In genomic region chr16:3023415-3023668, GRCh38 we compare ENCODE assay signal across 8 cellular contexts. TPM values are rescaled to one million over a fixed set of nuclear protein-coding genes. Genes with fewer than 3 reads are reported as not detected.
A peak's percentile ranks its signal among the peaks of the same experiment; 100 is the strongest.
DNase-seq lines count a peak whose midpoint lies in the region; ATAC-seq, FAIRE-seq and TF ChIP-seq lines count a peak whose summit lies in the region.

No MANE protein-coding gene starts in this region.

- H3K9me3 Mint-ChIP-seq in naive thymus-derived CD4-positive, alpha-beta T cell, result no peaks in the 10 kb centered on the region

- 4% methylated on average over 6 of the region's 6 CpGs; no CpG with 5 or more reads in 1 of the 2 experiments for WGBS in H1 (ENCODE audit: extremely low coverage in 1 of 2, insufficient coverage in 1 of 2, insufficient read length in 1 of 2, insufficient replicate concordance in 2 of 2, low coverage in 1 of 2, low lambda C conversion rate in 2 of 2, missing lambda C conversion rate in 1 of 2), 2 experiments

- H2AK5ac ChIP-seq in H1 (ENCODE audit: low read depth, low read length), result 0 out of 2 replicates have a peak overlapping the region, but pooled peaks have one; percentile 10

- in situ Hi-C loops in ACHN (cut with HindIII; ENCODE audit: low pct_ligation_motif_present, low pct_unique_long_range_greater_than_20kb, low sequenced_read_pairs), result no loop called here

- TF ChIP-seq CTCF in H1 (IDR thresholded peaks at IDR 0.05; ENCODE audit: control extremely low read depth in 1 of 3, insufficient read depth in 1 of 3, low read depth in 1 of 3, low read length in 3 of 3), result no peak

- H3K27ac ChIP-seq in H1 (ENCODE audit: low read depth, low read length), result peak overlapping the region; percentile 94
- H3K27ac ChIP-seq in naive thymus-derived CD4-positive, alpha-beta T cell (ENCODE audit: low read depth, low read length), result peak overlapping the region; percentile 98

- peak overlapping the region; percentile 94; the same call in 1 of the 2 replicates for H4K8ac ChIP-seq in H1 (ENCODE audit: extremely low read depth, insufficient read depth, low read length)

- no peaks in the 10 kb centered on the region for H3K79me1 ChIP-seq in H1 (ENCODE audit: low read depth, low read length)

- H2AFZ ChIP-seq in H1 (ENCODE audit: low read length), result no peak overlapping the region

- peak overlapping the region; percentile 96; the same call in 1 of the 2 replicates for H2BK12ac ChIP-seq in H1 (ENCODE audit: low read depth, low read length)

- H3K4me2 ChIP-seq in H1 (ENCODE audit: insufficient read depth in 1 of 2, low read depth in 2 of 2, low read length in 2 of 2), result peak overlapping the region; percentile 83 to 88

- H4K91ac ChIP-seq in H1 (replicated peaks; ENCODE audit: insufficient read length, low read length), result peak overlapping the region; percentile 12

- H3K27me3 ChIP-seq in H1 (replicated peaks in 1 of 4; ENCODE audit: control insufficient read depth in 3 of 4, extremely low read depth in 1 of 4, insufficient read depth in 3 of 4, low read length in 3 of 4), result no peaks in the 10 kb centered on the region
- no peaks in the 10 kb centered on the region for H3K27me3 ChIP-seq in naive thymus-derived CD4-positive, alpha-beta T cell (ENCODE audit: control insufficient read depth in 2 of 2, insufficient read depth in 2 of 2, low read length in 2 of 2)

- H3K9me3 ChIP-seq in H1 (ENCODE audit: insufficient read depth in 2 of 2, low read depth in 1 of 2, low read length in 1 of 2), result no peaks in the 10 kb centered on the region
- no peaks in the 10 kb centered on the region for H3K9me3 ChIP-seq in naive thymus-derived CD4-positive, alpha-beta T cell (ENCODE audit: control insufficient read depth in 2 of 3, low read length in 3 of 3)

- no peak overlapping the region for H2BK20ac ChIP-seq in H1 (ENCODE audit: low read length)

- no peak overlapping the region for H3K23ac ChIP-seq in H1 (ENCODE audit: insufficient read length)

- peak overlapping the region; percentile 39 to 97 (median 94) for H3K4me3 ChIP-seq in H1 (ENCODE audit: extremely low read depth in 1 of 4, insufficient read depth in 2 of 4, low read depth in 3 of 4, low read length in 4 of 4)
- peak overlapping the region; percentile 87 for H3K4me3 ChIP-seq in naive thymus-derived CD4-positive, alpha-beta T cell (ENCODE audit: low read length)

- no peak overlapping the region for H3K14ac ChIP-seq in H1 (ENCODE audit: insufficient read length)

- peaks cover 0 to 4% of the 10 kb centered on the region in 2 experiments; a peak in 1 of 4 replicates for H3K79me2 ChIP-seq in H1 (ENCODE audit: control insufficient read depth in 1 of 2, insufficient read depth in 2 of 2, low read length in 2 of 2)

- TF ChIP-seq POLR2A in H1 (IDR thresholded peaks at IDR 0.05; ENCODE audit: control extremely low read depth in 1 of 2, low read depth in 2 of 2, low read length in 2 of 2), result peak in 1 of 2 experiments; percentile 32; a peak in 1 of 3 replicates

- H3K4me1 ChIP-seq in H1 (replicated peaks in 1 of 4; ENCODE audit: control insufficient read depth in 3 of 4, insufficient read depth in 4 of 4, low read length in 3 of 4), result peaks cover 0 to 23% (median 21%) of the 10 kb centered on the region in 4 experiments; a peak in 6 of 7 replicates
- H3K4me1 ChIP-seq in naive thymus-derived CD4-positive, alpha-beta T cell (ENCODE audit: control insufficient read depth in 2 of 2, insufficient read depth in 2 of 2, low read length in 2 of 2), result peaks cover 36 to 45% of the 10 kb centered on the region in 2 donors

- H3K27me3 Mint-ChIP-seq in naive thymus-derived CD4-positive, alpha-beta T cell, result peaks cover 0 to 7% (median 0%) of the 10 kb centered on the region in 5 donors

- peak; percentile 92 for DNase-seq in ACHN
- DNase-seq in H4 (ENCODE audit: low spot score), result peak; percentile 89
- DNase-seq in SW 1271 (lab: John Stamatoyannopoulos, UW), result peak; percentile 76 to 84
- DNase-seq in H1 (ENCODE audit: low read depth in 1 of 2, low spot score in 2 of 2), result no peak
- DNase-seq in naive thymus-derived CD4-positive, alpha-beta T cell, result peak in 1 of 9 donors; percentile 22
- no peak for DNase-seq in NCI-H748 treated with DMSO at 0.1 percent for 48 hours (lab: John Stamatoyannopoulos, UW)
- DNase-seq in stimulated activated CD4-positive, alpha-beta T cell treated with anti-CD3 and anti-CD28 coated beads, Interleukin-4, amount 100 ng/mL, for 1 hour, result no peak

- H3K4me3 Mint-ChIP-seq in naive thymus-derived CD4-positive, alpha-beta T cell, result peak overlapping the region; percentile 78 to 98 (median 92)

- TF ChIP-seq EP300 in H1 (IDR thresholded peaks at IDR 0.05; ENCODE audit: borderline replicate concordance in 1 of 2, low read depth in 2 of 2, low read length in 2 of 2), result no peak

- H3K4me1 Mint-ChIP-seq in naive thymus-derived CD4-positive, alpha-beta T cell, result peaks cover 12 to 62% (median 47%) of the 10 kb centered on the region in 7 donors

- peak overlapping the region; percentile 93; the same call in 1 of the 2 replicates for H3K18ac ChIP-seq in H1 (ENCODE audit: extremely low read depth, low read length)

- H4K5ac ChIP-seq in H1 (ENCODE audit: insufficient read length, low read depth, low read length), result peak overlapping the region; percentile 7

- no peak for TF ChIP-seq RAD21 in H1 (IDR thresholded peaks at IDR 0.05 in 1 of 2, conservative IDR thresholded peaks at IDR 0.05 in 1 of 2; ENCODE audit: low read depth in 2 of 2, low read length in 2 of 2)

- H3K36me3 ChIP-seq in H1 (ENCODE audit: control insufficient read depth in 2 of 4, insufficient read depth in 4 of 4, low read length in 3 of 4), result peaks cover 0 to 19% (median 11%) of the 10 kb centered on the region in 4 experiments; a peak in 7 of 8 replicates
- H3K36me3 ChIP-seq in naive thymus-derived CD4-positive, alpha-beta T cell (ENCODE audit: control insufficient read depth in 2 of 3, insufficient read depth in 3 of 3, low read length in 3 of 3), result peaks cover 0 to 20% (median 0%) of the 10 kb centered on the region in 3 experiments

- CTCF ChIA-PET in H1 (lab: Charles Lee; ENCODE audit: partially characterized antibody), result interaction anchor here (1.2 to 23.8 kb wide), 7 partner anchors 8 to 75 kb away, joined by 3 to 639 read pairs (median 6); partner anchors contain the start of genes CLDN9 and ZSCAN10
- CTCF ChIA-PET in naive thymus-derived CD4-positive, alpha-beta T cell (lab: Charles Lee), result interaction anchor here (1.0 to 3.3 kb wide), 3 partner anchors 8 to 112 kb away, joined by 3 to 11 read pairs (median 5); partner anchors contain the start of gene ZNF213

- intact Hi-C loops in naive thymus-derived CD4-positive, alpha-beta T cell (cut with micrococcal nuclease), result loop anchor here (2.0 to 10.0 kb wide), 7 partner anchors 111 to 1229 kb away; partner anchors contain the start of genes CEMP1 (in 1 of the 2), CLUAP1 (in 1 of the 2), FLYWCH1 (in 1 of the 2) and FLYWCH2 (in 1 of the 2)

- H3K36me3 Mint-ChIP-seq in naive thymus-derived CD4-positive, alpha-beta T cell, result peaks cover 0 to 14% (median 3%) of the 10 kb centered on the region in 5 donors

- no peak for ATAC-seq in naive thymus-derived CD4-positive, alpha-beta T cell
- ATAC-seq in HG02884 (IDR thresholded peaks at IDR 0.05; ENCODE audit: unreplicated experiment), result no peak

- peak overlapping the region; percentile 61; the same call in 1 of the 2 replicates for H2BK15ac ChIP-seq in H1 (ENCODE audit: low read length)

- H3K56ac ChIP-seq in H1 (replicated peaks; ENCODE audit: insufficient read length, low read depth, low read length), result no peak overlapping the region

- no peak for FAIRE-seq in H1 (lab: Jason Lieb, UNC)

- POLR2A ChIA-PET in H1 (lab: Charles Lee; ENCODE audit: partially characterized antibody), result interaction anchor here (0.8 to 35.7 kb wide), 12 partner anchors 6 to 105 kb away, joined by 3 to 1808 read pairs (median 53); partner anchors contain the start of genes BICDL2, CLDN6, CLDN9 and HCFC1R1
- POLR2A ChIA-PET in naive thymus-derived CD4-positive, alpha-beta T cell (lab: Charles Lee), result interaction anchor here (0.6 to 2.9 kb wide), 8 partner anchors 9 to 112 kb away, joined by 3 to 11 read pairs (median 4); partner anchors contain the start of genes CLDN9 and ZNF213

- no peak overlapping the region for H3K4ac ChIP-seq in H1 (replicated peaks; ENCODE audit: insufficient read length, low read depth, low read length)

- no peak overlapping the region for H2BK120ac ChIP-seq in H1 (replicated peaks; ENCODE audit: low read depth, low read length)

- peak overlapping the region; percentile 46 to 89 (median 70); a peak in 6 of 7 replicates for H3K9ac ChIP-seq in H1 (replicated peaks in 1 of 4; ENCODE audit: extremely low read depth in 1 of 4, low read depth in 3 of 4, low read length in 3 of 4)

- peak overlapping the region; percentile 84 to 99 (median 94) for H3K27ac Mint-ChIP-seq in naive thymus-derived CD4-positive, alpha-beta T cell

- H3K23me2 ChIP-seq in H1 (ENCODE audit: low read depth, low read length), result peaks cover 19% of the 10 kb centered on the region; the same call in 1 of the 2 replicates

- H4K20me1 ChIP-seq in H1 (replicated peaks in 1 of 2; ENCODE audit: control insufficient read depth in 1 of 2, insufficient read depth in 2 of 2, low read length in 2 of 2), result peaks cover 5 to 23% of the 10 kb centered on the region in 2 experiments

- H2BK5ac ChIP-seq in H1 (ENCODE audit: low read depth, low read length), result peak overlapping the region; percentile 97

RNA-seq across cellular contexts. Expression of gene HCFC1R1, which starts 0.4 kb away (rescaled TPM):
- 64.6 and 93.1 TPM in 2 replicates for total RNA-seq in H4 (2014; rRNA removed; shearing (Covaris generic))
- total RNA-seq in H1 (2021; fragmentation: NEBNext Ultra II Directional; extraction: Animal tissue kit (Norgen Biotek cat#: 25700)), result 66.2 and 72.7 TPM in 2 replicates
- 138 and 195 TPM in 2 replicates for polyA plus RNA-seq in H1 (2011; rRNA removed)
- 98.0 TPM for polyA plus RNA-seq in H1 (2011; cell fraction: cytosol; rRNA removed)
- 119 TPM for polyA plus RNA-seq in H1 (2011; cell fraction: nucleus; rRNA removed)
- polyA plus RNA-seq in H1 (2012, experiment 1 of 2), result 100 to 142 TPM (median 123 TPM) in 4 replicates
- polyA plus RNA-seq in H1 (2012, experiment 2 of 2), result 151 TPM
- polyA plus RNA-seq in H1 (2013, experiment 1 of 2), result 119 TPM
- polyA plus RNA-seq in H1 (2013, experiment 2 of 2), result 124 TPM
- polyA minus RNA-seq in H1 (2011; rRNA and poly(A)+ RNA removed), result 16.3 and 19.5 TPM in 2 replicates
- polyA minus RNA-seq in H1 (2011; cell fraction: cytosol; rRNA and poly(A)+ RNA removed), result 37.1 TPM
- 29.6 TPM for polyA minus RNA-seq in H1 (2011; cell fraction: nucleus; rRNA and poly(A)+ RNA removed)
- 10 to 100 TPM; 11.5 to 29.6 (median 14.9) TPM for total RNA-seq in naive thymus-derived CD4-positive, alpha-beta T cell
- polyA plus RNA-seq in naive thymus-derived CD4-positive, alpha-beta T cell, result 10 to 100 TPM; 12.0 to 24.6 TPM

RNA-seq across cellular contexts. Expression of gene THOC6, which starts 0.5 kb away (rescaled TPM):
- 43.5 and 48.2 TPM in 2 replicates for total RNA-seq in H4 (2014; rRNA removed; shearing (Covaris generic))
- 78.5 and 82.9 TPM in 2 replicates for total RNA-seq in H1 (2021; fragmentation: NEBNext Ultra II Directional; extraction: Animal tissue kit (Norgen Biotek cat#: 25700))
- polyA plus RNA-seq in H1 (2011; rRNA removed), result 111 and 137 TPM in 2 replicates
- 105 TPM for polyA plus RNA-seq in H1 (2011; cell fraction: cytosol; rRNA removed)
- 118 TPM for polyA plus RNA-seq in H1 (2011; cell fraction: nucleus; rRNA removed)
- polyA plus RNA-seq in H1 (2012, experiment 1 of 2), result 65.6 to 98.4 TPM (median 93.0 TPM) in 4 replicates
- polyA plus RNA-seq in H1 (2012, experiment 2 of 2), result 114 TPM
- 36.7 TPM for polyA plus RNA-seq in H1 (2013, experiment 1 of 2)
- polyA plus RNA-seq in H1 (2013, experiment 2 of 2), result 34.1 TPM
- 48.6 and 73.0 TPM in 2 replicates for polyA minus RNA-seq in H1 (2011; rRNA and poly(A)+ RNA removed)
- polyA minus RNA-seq in H1 (2011; cell fraction: cytosol; rRNA and poly(A)+ RNA removed), result 59.2 TPM
- polyA minus RNA-seq in H1 (2011; cell fraction: nucleus; rRNA and poly(A)+ RNA removed), result 37.9 TPM
- total RNA-seq in naive thymus-derived CD4-positive, alpha-beta T cell, result 10 to 100 TPM; 25.3 to 55.5 (median 26.0) TPM
- polyA plus RNA-seq in naive thymus-derived CD4-positive, alpha-beta T cell, result 10 to 100 TPM; 46.3 to 60.6 TPM

RNA-seq across cellular contexts. Expression of gene TNFRSF12A, which starts 3.2 kb away (rescaled TPM):
- 312 and 417 TPM in 2 replicates for total RNA-seq in H4 (2014; rRNA removed; shearing (Covaris generic))
- 77.0 and 81.0 TPM in 2 replicates for total RNA-seq in H1 (2021; fragmentation: NEBNext Ultra II Directional; extraction: Animal tissue kit (Norgen Biotek cat#: 25700))
- polyA plus RNA-seq in H1 (2011; rRNA removed), result 82.5 and 121 TPM in 2 replicates
- 88.3 TPM for polyA plus RNA-seq in H1 (2011; cell fraction: cytosol; rRNA removed)
- polyA plus RNA-seq in H1 (2011; cell fraction: nucleus; rRNA removed), result 120 TPM
- polyA plus RNA-seq in H1 (2012, experiment 1 of 2), result 45.8 to 72.6 TPM (median 63.2 TPM) in 4 replicates
- polyA plus RNA-seq in H1 (2012, experiment 2 of 2), result 45.0 TPM
- polyA plus RNA-seq in H1 (2013, experiment 1 of 2), result 89.9 TPM
- polyA plus RNA-seq in H1 (2013, experiment 2 of 2), result 111 TPM
- polyA minus RNA-seq in H1 (2011; rRNA and poly(A)+ RNA removed), result 16.6 and 17.1 TPM in 2 replicates
- polyA minus RNA-seq in H1 (2011; cell fraction: cytosol; rRNA and poly(A)+ RNA removed), result 52.9 TPM
- polyA minus RNA-seq in H1 (2011; cell fraction: nucleus; rRNA and poly(A)+ RNA removed), result 42.5 TPM
- 1 to 10 TPM in 3 of 5 experiments, under 1 TPM in 2; 0.57 to 5.9 (median 1.1) TPM for total RNA-seq in naive thymus-derived CD4-positive, alpha-beta T cell
- not detected for polyA plus RNA-seq in naive thymus-derived CD4-positive, alpha-beta T cell

RNA-seq across cellular contexts. Expression of gene CLDN6, which starts 5.4 kb away (rescaled TPM):
- total RNA-seq in H4 (2014; rRNA removed; shearing (Covaris generic)), result 2.0 TPM in 1 of 2 replicates, not detected in the other
- total RNA-seq in H1 (2021; fragmentation: NEBNext Ultra II Directional; extraction: Animal tissue kit (Norgen Biotek cat#: 25700)), result 747 and 793 TPM in 2 replicates
- 1,115 and 1,541 TPM in 2 replicates for polyA plus RNA-seq in H1 (2011; rRNA removed)
- 1,064 TPM for polyA plus RNA-seq in H1 (2011; cell fraction: cytosol; rRNA removed)
- polyA plus RNA-seq in H1 (2011; cell fraction: nucleus; rRNA removed), result 853 TPM
- 1,062 to 1,141 TPM (median 1,120 TPM) in 4 replicates for polyA plus RNA-seq in H1 (2012, experiment 1 of 2)
- polyA plus RNA-seq in H1 (2012, experiment 2 of 2), result 1,707 TPM
- 1,092 TPM for polyA plus RNA-seq in H1 (2013, experiment 1 of 2)
- polyA plus RNA-seq in H1 (2013, experiment 2 of 2), result 1,249 TPM
- polyA minus RNA-seq in H1 (2011; rRNA and poly(A)+ RNA removed), result 497 and 676 TPM in 2 replicates
- polyA minus RNA-seq in H1 (2011; cell fraction: cytosol; rRNA and poly(A)+ RNA removed), result 373 TPM
- polyA minus RNA-seq in H1 (2011; cell fraction: nucleus; rRNA and poly(A)+ RNA removed), result 219 TPM
- total RNA-seq in naive thymus-derived CD4-positive, alpha-beta T cell, result not detected
- not detected for polyA plus RNA-seq in naive thymus-derived CD4-positive, alpha-beta T cell

RNA-seq across cellular contexts. Expression of gene CLDN9, which starts 10.6 kb away (rescaled TPM):
- total RNA-seq in H4 (2014; rRNA removed; shearing (Covaris generic)), result not detected in 2 replicates
- total RNA-seq in H1 (2021; fragmentation: NEBNext Ultra II Directional; extraction: Animal tissue kit (Norgen Biotek cat#: 25700)), result 0.60 and 0.77 TPM in 2 replicates
- 0.89 and 2.2 TPM in 2 replicates for polyA plus RNA-seq in H1 (2011; rRNA removed)
- polyA plus RNA-seq in H1 (2011; cell fraction: cytosol; rRNA removed), result 1.1 TPM
- 1.5 TPM for polyA plus RNA-seq in H1 (2011; cell fraction: nucleus; rRNA removed)
- polyA plus RNA-seq in H1 (2012, experiment 1 of 2), result 0.88 to 1.4 TPM (median 1.3 TPM) in 4 replicates
- polyA plus RNA-seq in H1 (2012, experiment 2 of 2), result 0.79 TPM
- polyA plus RNA-seq in H1 (2013, experiment 1 of 2), result 0.45 TPM
- polyA plus RNA-seq in H1 (2013, experiment 2 of 2), result 0.64 TPM
- polyA minus RNA-seq in H1 (2011; rRNA and poly(A)+ RNA removed), result 0.54 and 0.69 TPM in 2 replicates
- 1.2 TPM for polyA minus RNA-seq in H1 (2011; cell fraction: cytosol; rRNA and poly(A)+ RNA removed)
- 2.4 TPM for polyA minus RNA-seq in H1 (2011; cell fraction: nucleus; rRNA and poly(A)+ RNA removed)
- total RNA-seq in naive thymus-derived CD4-positive, alpha-beta T cell, result under 1 TPM in 2 of 5 experiments, not detected in 3; 0.15 to 0.37 TPM
- not detected for polyA plus RNA-seq in naive thymus-derived CD4-positive, alpha-beta T cell

Comparison
In these comparisons a context has a peak if more than half of its experiments do, and no peak if none do; other contexts are left out.
1. DNase-seq: peak in ACHN (single experiment), H4 (single experiment) and SW 1271 (2 of 2); none in H1 (0 of 2), NCI-H748 treated with DMSO at 0.1 percent for 48 hours (single experiment) and stimulated activated CD4-positive, alpha-beta T cell treated with anti-CD3 and anti-CD28 coated beads, Interleukin-4, amount 100 ng/mL, for 1 hour (single experiment).
2. RNA of gene TNFRSF12A, which starts 3.2 kb away (total RNA-seq): 312 to 417 TPM in H4 and 77.0 to 81.0 TPM in H1; 0.57 to 5.9 TPM in naive thymus-derived CD4-positive, alpha-beta T cell; every median in the first group is over 10 times any median in the second.